8 cellular contexts compared by ENCODE assay signal in genomic region chr14:49865431-49865859, GRCh38. TPM values are rescaled to one million over a fixed set of nuclear protein-coding genes. Genes with fewer than 3 reads are reported as not detected.
A peak's percentile ranks its signal among the peaks of the same experiment; 100 is the strongest.
DNase-seq lines count a peak whose midpoint lies in the region; ATAC-seq and TF ChIP-seq lines count a peak whose summit lies in the region.

No MANE protein-coding gene starts in this region.

- no peak overlapping the region for H3K27ac Mint-ChIP-seq in activated naive CD8-positive, alpha-beta T cell treated with anti-CD3 and anti-CD28 coated beads for 36 hours

- H3K9me3 ChIP-seq in left ventricle myocardium inferior (replicated peaks) = no peaks in the 10 kb centered on the region
- H3K9me3 ChIP-seq in gastrocnemius medialis = no peaks in the 10 kb centered on the region

- in situ Hi-C loops in gastrocnemius medialis (cut with MboI; ENCODE audit: low sequenced_read_pairs in 4 of 4) = loop anchor here in 3 of 4 donors (5.0 to 25.0 kb wide), 7 partner anchors 139 to 672 kb away; partner anchors contain the start of genes MAP4K5 (in 2 of the 3), SOS2 (in 1 of the 3) and VCPKMT (in 1 of the 3)

- intact Hi-C loops in left ventricle myocardium inferior (cut with micrococcal nuclease) = loop anchor here (10.0 kb wide), 1 partner anchor 239 kb away; no protein-coding TSS in a partner anchor
- intact Hi-C loops in gastrocnemius medialis (cut with DNase I; ENCODE audit: low total_unique reads) = loop anchor here (1.0 to 10.0 kb wide), 4 partner anchors 240 to 909 kb away; partner anchors contain the start of genes DMAC2L, L2HGDH and MAP4K5

- H3K4me1 ChIP-seq in left ventricle myocardium inferior = peaks cover 53% of the 10 kb centered on the region
- H3K4me1 ChIP-seq in gastrocnemius medialis = peaks cover 6 to 14% of the 10 kb centered on the region in 2 donors

- H3K4me1 Mint-ChIP-seq in activated naive CD8-positive, alpha-beta T cell treated with anti-CD3 and anti-CD28 coated beads for 36 hours = peaks cover 35% of the 10 kb centered on the region

- H3K4me3 ChIP-seq in left ventricle myocardium inferior (no peak overlapping the region), gastrocnemius medialis (no peak overlapping the region)

- H3K27me3 ChIP-seq in left ventricle myocardium inferior (ENCODE audit: low read depth) = no peaks in the 10 kb centered on the region
- no peaks in the 10 kb centered on the region for H3K27me3 ChIP-seq in gastrocnemius medialis

- H3K27ac ChIP-seq in left ventricle myocardium inferior (replicated peaks) = peak overlapping the region; percentile 21
- peak overlapping the region; percentile 91 to 99 (median 98) for H3K27ac ChIP-seq in gastrocnemius medialis

- no peak for TF ChIP-seq POLR2A in gastrocnemius medialis (IDR thresholded peaks at IDR 0.05)

- DNase-seq in DMS 273 (lab: John Stamatoyannopoulos, UW; ENCODE audit: unreplicated experiment) (peak; percentile 87), M059J (ENCODE audit: low read depth) (peak; percentile 62), SKM-1 (lab: John Stamatoyannopoulos, UW; ENCODE audit: unreplicated experiment) (peak; percentile 13), left ventricle myocardium inferior (peak; percentile 80), gastrocnemius medialis (peak; percentile 20 to 69)
- peak; percentile 77 for DNase-seq in activated naive CD8-positive, alpha-beta T cell treated with anti-CD3 and anti-CD28 coated beads for 36 hours

- no peaks in the 10 kb centered on the region for H3K36me3 ChIP-seq in left ventricle myocardium inferior
- H3K36me3 ChIP-seq in gastrocnemius medialis = no peaks in the 10 kb centered on the region

- peaks cover 2% of the 10 kb centered on the region for H3K36me3 Mint-ChIP-seq in activated naive CD8-positive, alpha-beta T cell treated with anti-CD3 and anti-CD28 coated beads for 36 hours

- ATAC-seq in gastrocnemius medialis (no peak), HG02981 (IDR thresholded peaks at IDR 0.05; ENCODE audit: unreplicated experiment) (no peak), HG03460 (IDR thresholded peaks at IDR 0.05; ENCODE audit: unreplicated experiment) (no peak)

- H3K27me3 Mint-ChIP-seq in activated naive CD8-positive, alpha-beta T cell treated with anti-CD3 and anti-CD28 coated beads for 36 hours = peaks cover 7% of the 10 kb centered on the region

- H3K9me3 Mint-ChIP-seq in activated naive CD8-positive, alpha-beta T cell treated with anti-CD3 and anti-CD28 coated beads for 36 hours = no peaks in the 10 kb centered on the region

- TF ChIP-seq CTCF in left ventricle myocardium inferior (IDR thresholded peaks at IDR 0.05; ENCODE audit: borderline replicate concordance) (peak; percentile 89), gastrocnemius medialis (IDR thresholded peaks at IDR 0.05 in 4 of 5, conservative IDR thresholded peaks at IDR 0.05 in 1 of 5) (peak; percentile 65 to 88 (median 71))

- no peak overlapping the region for H3K4me3 Mint-ChIP-seq in activated naive CD8-positive, alpha-beta T cell treated with anti-CD3 and anti-CD28 coated beads for 36 hours

RNA-seq across cellular contexts. Expression of gene NEMF, which starts 12.9 kb away (rescaled TPM):
- total RNA-seq in M059J (2014; rRNA removed; shearing (Covaris generic)) = 27.3 and 30.6 TPM in 2 replicates
- 10 to 100 TPM; 53.7 to 64.6 TPM for total RNA-seq in activated naive CD8-positive, alpha-beta T cell treated with anti-CD3 and anti-CD28 coated beads for 36 hours
- total RNA-seq in left ventricle myocardium inferior (52.7 TPM), gastrocnemius medialis (10 to 100 TPM; 56.5 to 71.1 (median 65.2) TPM)

RNA-seq across cellular contexts. Expression of gene ARF6, which starts 27.4 kb away (rescaled TPM):
- total RNA-seq in M059J (2014; rRNA removed; shearing (Covaris generic)) = 58.1 and 66.9 TPM in 2 replicates
- 100 to 1,000 TPM; 134 to 135 TPM for total RNA-seq in activated naive CD8-positive, alpha-beta T cell treated with anti-CD3 and anti-CD28 coated beads for 36 hours
- 24.4 TPM for total RNA-seq in left ventricle myocardium inferior
- 10 to 100 TPM; 20.7 to 40.0 (median 30.8) TPM for total RNA-seq in gastrocnemius medialis

Comparison
In these comparisons a context has a peak if more than half of its experiments do, and no peak if none do; other contexts are left out.
1. DNase-seq: peak in every context shown above with its lines; median percentile 87 in DMS 273; 80 in left ventricle myocardium inferior; 77 in activated naive CD8-positive, alpha-beta T cell treated with anti-CD3 and anti-CD28 coated beads for 36 hours; 62 in M059J; 44 in gastrocnemius medialis; 13 in SKM-1.